9 cellular contexts compared by ENCODE assay signal in genomic region chr2:27735263-27735904, GRCh38. TPM values are rescaled to one million over a fixed set of nuclear protein-coding genes. Genes with fewer than 3 reads are reported as not detected.
DNase-seq lines count a peak whose midpoint lies in the region; ATAC-seq, FAIRE-seq and TF ChIP-seq lines count a peak whose summit lies in the region.
"Had no signal": no experiment of that assay in that cellular context is flagged by ENCODE, and none has a peak within 500 bp of the region (broad histone marks: within the 10 kb centered on the region; RNA-seq: fewer than 3 reads in every experiment).

No MANE protein-coding gene starts in this region.

- CTCF ChIA-PET in activated CD8-positive, alpha-beta T cell treated with anti-CD3 and anti-CD28 coated beads for 36 hours (lab: Charles Lee), result interaction anchor here (2.0 kb wide), 3 partner anchors 12 to 31 kb away, joined by 5 to 11 read pairs (median 8); no protein-coding TSS in a partner anchor
- CTCF ChIA-PET in HepG2 (lab: Yijun Ruan, JAX; ENCODE audit: low intra/inter-chr PET ratio, low total read pairs), result no interaction called here

- H3K27me3 Mint-ChIP-seq in GM23338 (ENCODE audit: insufficient read depth, low read depth, poor library complexity), result peaks cover 9% of the 10 kb centered on the region
- H3K27me3 Mint-ChIP-seq in activated CD8-positive, alpha-beta T cell treated with anti-CD3 and anti-CD28 coated beads for 36 hours, result no peaks in the 10 kb centered on the region

- in situ Hi-C loops in HepG2 (cut with HindIII; ENCODE audit: extremely low pct_ligation_motif_present, low pct_unique_long_range_greater_than_20kb), result no loop called here

- 0 out of 2 replicates have a peak, but pooled peaks cover 11% of the 10 kb centered on the region for H3F3A ChIP-seq in GM23338 (replicated peaks; ENCODE audit: low read depth)

- H2AFZ ChIP-seq in GM23338, result peak overlapping the region; percentile 100
- no peak overlapping the region for H2AFZ ChIP-seq in HepG2 (ENCODE audit: low read length)

- ATAC-seq in GM23338 (peak; percentile 93), HepG2 (no peak), GM18868 (IDR thresholded peaks at IDR 0.05; ENCODE audit: unreplicated experiment) (no peak), GM21825 (IDR thresholded peaks at IDR 0.05; ENCODE audit: unreplicated experiment) (no peak), GM18498 (IDR thresholded peaks at IDR 0.05; ENCODE audit: unreplicated experiment) (no peak)
- ATAC-seq in activated CD8-positive, alpha-beta T cell treated with anti-CD3 and anti-CD28 coated beads for 36 hours, result peak; percentile 94

- WGBS in ectodermal cell, 2 experiments, result 3% methylated on average over 51 of the region's 51 CpGs
- 92% methylated on average over 31 of the region's 51 CpGs for WGBS in HepG2 (ENCODE audit: low lambda C conversion rate)

- TF ChIP-seq CTCF in GM23338 (conservative IDR thresholded peaks at IDR 0.05; ENCODE audit: low read depth in 2 of 2) (0 out of 4 replicates have a peak, but pooled peaks of 1 of the 2 experiments have one; percentile 12), HepG2 (CRISPR knock-in tag; IDR thresholded peaks at IDR 0.05) (no peak)
- TF ChIP-seq CTCF in activated CD8-positive, alpha-beta T cell treated with anti-CD3 and anti-CD28 coated beads for 36 hours (IDR thresholded peaks at IDR 0.05), result no peak

- peak overlapping the region; percentile 77 for H3K4me3 Mint-ChIP-seq in GM23338
- H3K4me3 Mint-ChIP-seq in activated CD8-positive, alpha-beta T cell treated with anti-CD3 and anti-CD28 coated beads for 36 hours, result peak overlapping the region; percentile 57

- TF ChIP-seq EP300 in HepG2 (IDR thresholded peaks at IDR 0.05; ENCODE audit: low read depth in 2 of 2, low read length in 2 of 2) (no peak), HepG2 (CRISPR knock-in tag; IDR thresholded peaks at IDR 0.05; ENCODE audit: borderline replicate concordance) (no peak)

- H3K4me1 ChIP-seq in GM23338 (ENCODE audit: insufficient read depth) (peaks cover 17% of the 10 kb centered on the region), ectodermal cell (ENCODE audit: control insufficient read depth, insufficient read depth, low read length) (no peaks in the 10 kb centered on the region), HepG2 (ENCODE audit: insufficient read depth, low read length) (peaks cover 48% of the 10 kb centered on the region)

- no peak overlapping the region for H3K9ac ChIP-seq in HepG2 (ENCODE audit: insufficient read depth, low read depth, low read length)

- intact Hi-C loops in activated CD8-positive, alpha-beta T cell treated with anti-CD3 and anti-CD28 coated beads for 36 hours (cut with micrococcal nuclease), result no loop called here
- intact Hi-C loops in HepG2 (cut with micrococcal nuclease; ENCODE audit: unreplicated experiment), result no loop called here

- H3K36me3 ChIP-seq in GM23338 (ENCODE audit: insufficient read depth), result no peaks in the 10 kb centered on the region
- H3K36me3 ChIP-seq in ectodermal cell (ENCODE audit: control insufficient read depth, insufficient read depth, low read length), result no peaks in the 10 kb centered on the region
- no peaks in the 10 kb centered on the region for H3K36me3 ChIP-seq in HepG2 (replicated peaks in 1 of 2; ENCODE audit: control insufficient read depth in 1 of 2, insufficient read depth in 2 of 2, low read length in 2 of 2)

- H3K4me1 Mint-ChIP-seq in GM23338, result peaks cover 19% of the 10 kb centered on the region
- H3K4me1 Mint-ChIP-seq in activated CD8-positive, alpha-beta T cell treated with anti-CD3 and anti-CD28 coated beads for 36 hours (ENCODE audit: low read depth), result peaks cover 14% of the 10 kb centered on the region

- 0 out of 2 replicates have a peak, but pooled peaks cover 3% of the 10 kb centered on the region for H3K9me2 ChIP-seq in GM23338 (ENCODE audit: insufficient read depth)

- H3K9me3 ChIP-seq in ectodermal cell (ENCODE audit: control insufficient read depth, low read length) (no peaks in the 10 kb centered on the region), HepG2 (ENCODE audit: low read length) (no peaks in the 10 kb centered on the region)

- no peaks in the 10 kb centered on the region; the same call in 2 of the 3 replicates for H3K36me3 Mint-ChIP-seq in GM23338 (ENCODE audit: low read depth)
- peaks cover 4% of the 10 kb centered on the region for H3K36me3 Mint-ChIP-seq in activated CD8-positive, alpha-beta T cell treated with anti-CD3 and anti-CD28 coated beads for 36 hours (ENCODE audit: low read depth)

- FAIRE-seq in HepG2 (lab: Jason Lieb, UNC), result no peak

- DNase-seq in GM23338 (ENCODE audit: low spot score), result peak; percentile 90
- peak; percentile 82 for DNase-seq in activated CD8-positive, alpha-beta T cell treated with anti-CD3 and anti-CD28 coated beads for 36 hours
- DNase-seq in HepG2 (ENCODE audit: low spot score), result no peak
- DNase-seq in stimulated activated CD4-positive, alpha-beta T cell treated with anti-CD3 and anti-CD28 coated beads, Interleukin-2, amount 100 ng/mL, for 24 hours, result peak; percentile 65 to 79

- H3K79me2 ChIP-seq in GM23338 (replicated peaks; ENCODE audit: insufficient read depth), result no peaks in the 10 kb centered on the region
- H3K79me2 ChIP-seq in HepG2 (ENCODE audit: insufficient read depth, low read length), result no peaks in the 10 kb centered on the region

- H4K20me1 ChIP-seq in GM23338 (replicated peaks; ENCODE audit: insufficient read depth) (no peaks in the 10 kb centered on the region), HepG2 (ENCODE audit: insufficient read depth, low read length) (no peaks in the 10 kb centered on the region)

- H3K27ac Mint-ChIP-seq in GM23338, result peak overlapping the region; percentile 84
- H3K27ac Mint-ChIP-seq in activated CD8-positive, alpha-beta T cell treated with anti-CD3 and anti-CD28 coated beads for 36 hours, result peak overlapping the region; percentile 78

- peak overlapping the region; percentile 92 for H3K4me2 ChIP-seq in GM23338
- no peak overlapping the region for H3K4me2 ChIP-seq in HepG2 (ENCODE audit: low read depth, low read length)

- no peaks in the 10 kb centered on the region for H3K27me3 ChIP-seq in GM23338 (ENCODE audit: insufficient read depth)
- peaks cover 6% of the 10 kb centered on the region for H3K27me3 ChIP-seq in ectodermal cell (ENCODE audit: control insufficient read depth, insufficient read depth, low read length, poor library complexity, severe bottlenecking)
- no peaks in the 10 kb centered on the region for H3K27me3 ChIP-seq in HepG2 (ENCODE audit: control insufficient read depth in 1 of 2, insufficient read depth in 2 of 2, low read length in 2 of 2)

- peak overlapping the region; percentile 69 for H3K4me3 ChIP-seq in GM23338
- H3K4me3 ChIP-seq in ectodermal cell (ENCODE audit: insufficient read depth, low read depth, low read length), result peak overlapping the region; percentile 34
- H3K4me3 ChIP-seq in HepG2 (replicated peaks in 1 of 3; ENCODE audit: insufficient read depth in 1 of 3, low read depth in 2 of 3, low read length in 3 of 3), result no peak overlapping the region

- peaks cover 12% of the 10 kb centered on the region; the same call in 2 of the 3 replicates for H3K9me3 Mint-ChIP-seq in GM23338
- peaks cover 4% of the 10 kb centered on the region for H3K9me3 Mint-ChIP-seq in activated CD8-positive, alpha-beta T cell treated with anti-CD3 and anti-CD28 coated beads for 36 hours

- no TSS peak for BruUV-seq in HepG2 (replicated peaks; lab: Mats Ljungman, UMichigan)

- POLR2A ChIA-PET in activated CD8-positive, alpha-beta T cell treated with anti-CD3 and anti-CD28 coated beads for 36 hours (lab: Charles Lee), result interaction anchor here (1.3 kb wide), 1 partner anchor 10 kb away, joined by 6 read pairs; no protein-coding TSS in a partner anchor
- POLR2A ChIA-PET in HepG2 (lab: Yijun Ruan, JAX), result interaction anchor here (1.1 to 4.1 kb wide), 2 partner anchors 11 to 17 kb away, joined by 4 to 69 read pairs; no protein-coding TSS in a partner anchor

- no peak for TF ChIP-seq POLR2A in HepG2 (IDR thresholded peaks at IDR 0.05; ENCODE audit: insufficient read depth in 1 of 2, low read depth in 2 of 2, low read length in 2 of 2)

- H3K27ac ChIP-seq in GM23338 (ENCODE audit: low read depth), result peak overlapping the region; percentile 84
- H3K27ac ChIP-seq in ectodermal cell (ENCODE audit: insufficient read depth, low read depth, low read length, poor library complexity, severe bottlenecking), result no peak overlapping the region
- H3K27ac ChIP-seq in HepG2 (ENCODE audit: extremely low read length, insufficient read depth, low read length), result no peak overlapping the region
- H3K27ac ChIP-seq: HL-60 had no signal

- TF ChIP-seq RAD21 in HepG2 (CRISPR knock-in tag; IDR thresholded peaks at IDR 0.05), result no peak

RNA-seq across cellular contexts. Expression of gene MRPL33, which starts 36.1 kb away (rescaled TPM):
- total RNA-seq in GM23338 (2014; rRNA removed; shearing (Covaris generic)), result 80.5 and 83.9 TPM in 2 replicates
- polyA plus RNA-seq in GM23338 (2016; fragmentation: Nextera tagmentation; extraction: Ambion mirVana), result 292 and 310 TPM in 2 replicates
- total RNA-seq in activated CD8-positive, alpha-beta T cell treated with anti-CD3 and anti-CD28 coated beads for 36 hours, result 10 to 100 TPM; 54.6 to 59.2 TPM
- 101 TPM for polyA plus RNA-seq in ectodermal cell (2013, experiment 1 of 4)
- 116 TPM for polyA plus RNA-seq in ectodermal cell (2013, experiment 2 of 4)
- polyA plus RNA-seq in ectodermal cell (2013, experiment 3 of 4), result 98.7 TPM
- 116 TPM for polyA plus RNA-seq in ectodermal cell (2013, experiment 4 of 4)
- total RNA-seq in HepG2 (2016; rRNA removed; fragmentation: Illumina TruSeq; extraction: Trizol), result 218 and 227 TPM in 2 replicates
- total RNA-seq in HepG2 (2016; cell fraction: cytosol; rRNA removed; fragmentation: Illumina TruSeq; extraction: Trizol; ENCODE audit: low read depth), result 206 and 269 TPM in 2 replicates
- total RNA-seq in HepG2 (2016; cell fraction: insoluble cytoplasmic fraction; rRNA removed; fragmentation: Illumina TruSeq; extraction: Trizol), result 231 and 234 TPM in 2 replicates
- total RNA-seq in HepG2 (2016; cell fraction: membrane; rRNA removed; fragmentation: Illumina TruSeq; extraction: Trizol), result 210 and 239 TPM in 2 replicates
- total RNA-seq in HepG2 (2016; cell fraction: nucleus; rRNA removed; fragmentation: Illumina TruSeq; extraction: Trizol), result 93.8 and 105 TPM in 2 replicates
- polyA plus RNA-seq in HepG2 (2011; rRNA removed), result 54.9 and 69.7 TPM in 2 replicates
- 29.2 and 44.3 TPM in 2 replicates for polyA plus RNA-seq in HepG2 (2011; cell fraction: cytosol; rRNA removed)
- polyA plus RNA-seq in HepG2 (2011; cell fraction: nucleus; rRNA removed), result 19.7 and 29.3 TPM in 2 replicates
- 135 and 250 TPM in 2 replicates for polyA plus RNA-seq in HepG2 (2012)
- 238 and 374 TPM in 2 replicates for polyA plus RNA-seq in HepG2 (2016; cell fraction: cytosol; fragmentation: Illumina TruSeq; extraction: Trizol; ENCODE audit: low read depth)
- 240 and 279 TPM in 2 replicates for polyA plus RNA-seq in HepG2 (2016; cell fraction: insoluble cytoplasmic fraction; fragmentation: Illumina TruSeq; extraction: Trizol; ENCODE audit: low read depth)
- 207 and 271 TPM in 2 replicates for polyA plus RNA-seq in HepG2 (2016; cell fraction: membrane; fragmentation: Illumina TruSeq; extraction: Trizol; ENCODE audit: low read depth)
- polyA plus RNA-seq in HepG2 (2016; cell fraction: nucleus; fragmentation: Illumina TruSeq; extraction: Trizol; ENCODE audit: insufficient read depth, low read depth), result 189 and 213 TPM in 2 replicates
- 1.6 and 6.6 TPM in 2 replicates for polyA minus RNA-seq in HepG2 (2011; rRNA and poly(A)+ RNA removed; ENCODE audit: low replicate concordance)
- polyA minus RNA-seq in HepG2 (2011; cell fraction: cytosol; rRNA and poly(A)+ RNA removed), result 17.9 and 19.8 TPM in 2 replicates
- 35.8 and 39.4 TPM in 2 replicates for polyA minus RNA-seq in HepG2 (2011; cell fraction: nucleus; rRNA and poly(A)+ RNA removed)

Comparison
In these comparisons a context has a peak if more than half of its experiments do, and no peak if none do; other contexts are left out.
1. ATAC-seq: peak in GM23338 (single experiment) and activated CD8-positive, alpha-beta T cell treated with anti-CD3 and anti-CD28 coated beads for 36 hours (single experiment); none in HepG2 (single experiment), GM18868 (single experiment), GM21825 (single experiment) and GM18498 (single experiment).
2. H3K4me3 ChIP-seq: peak in GM23338 (single experiment) and ectodermal cell (single experiment); none in HepG2 (0 of 3).